In genomic region chr11:2314136-2314524, GRCh38 we compare ENCODE assay signal across 16 cellular contexts. TPM values are rescaled to one million over a fixed set of nuclear protein-coding genes. Genes with fewer than 3 reads are reported as not detected.
DNase-seq lines count a peak whose midpoint lies in the region; ATAC-seq and TF ChIP-seq lines count a peak whose summit lies in the region.
"Had no signal": no experiment of that assay in that cellular context is flagged by ENCODE, and none has a peak within 500 bp of the region (broad histone marks: within the 10 kb centered on the region; RNA-seq: fewer than 3 reads in every experiment).

No MANE protein-coding gene starts in this region.

- POLR2A ChIA-PET in CD8-positive, alpha-beta memory T cell (lab: Charles Lee): interaction anchor here (1.6 kb wide), 1 partner anchor 86 kb away, joined by 10 read pairs; the partner anchor contains the start of gene TSSC4

- TF ChIP-seq CTCF in cardiac muscle cell (IDR thresholded peaks at IDR 0.05; ENCODE audit: low read depth, low read length) (no peak), gastroesophageal sphincter (IDR thresholded peaks at IDR 0.05) (no peak), upper lobe of right lung (IDR thresholded peaks at IDR 0.05) (no peak)

- no peaks in the 10 kb centered on the region for H3K27me3 ChIP-seq in cardiac muscle cell
- H3K27me3 ChIP-seq in gastroesophageal sphincter: no peaks in the 10 kb centered on the region
- H3K27me3 ChIP-seq in upper lobe of right lung: no peaks in the 10 kb centered on the region
- H3K27me3 ChIP-seq in CD8-positive, alpha-beta memory T cell (ENCODE audit: insufficient read depth, low read length, poor library complexity, severe bottlenecking): no peaks in the 10 kb centered on the region
- H3K27me3 ChIP-seq: neural progenitor cell had no signal

- H3K4me1 ChIP-seq in cardiac muscle cell (ENCODE audit: low read depth): peaks cover 15% of the 10 kb centered on the region
- H3K4me1 ChIP-seq in gastroesophageal sphincter: peaks cover 0 to 54% (median 14%) of the 10 kb centered on the region in 3 donors
- peaks cover 15% of the 10 kb centered on the region for H3K4me1 ChIP-seq in upper lobe of right lung
- H3K4me1 ChIP-seq in CD8-positive, alpha-beta memory T cell (ENCODE audit: insufficient read depth, low read length): no peaks in the 10 kb centered on the region
- H3K4me1 ChIP-seq: neural progenitor cell had no signal

- H3K27me3 Mint-ChIP-seq in CD8-positive, alpha-beta memory T cell: no peaks in the 10 kb centered on the region
- no peaks in the 10 kb centered on the region for H3K27me3 Mint-ChIP-seq in T-helper 2 cell treated with Interferon-gamma antibody and Interleukin-4, amounts not matched to agents 5 μg/mL and 100 μg/mL, for 36 hours (ENCODE audit: low read depth)
- H3K27me3 Mint-ChIP-seq: activated CD4-positive, alpha-beta memory T cell treated with anti-CD3 and anti-CD28 coated beads for 36 hours had no signal

- WGBS in gastroesophageal sphincter (ENCODE audit: low coverage in 1 of 2), 2 donors: 60 to 90% methylated on average over 1 to 4 of the region's 7 CpGs

- DNase-seq in cardiac muscle cell (ENCODE audit: low read depth in 1 of 2, low spot score in 1 of 2): no peak
- no peak for DNase-seq in Right ventricle myocardium superior
- peak; percentile 74 for DNase-seq in posterior vena cava (ENCODE audit: low spot score)
- DNase-seq in upper lobe of right lung: peak; percentile 39
- no peak for DNase-seq in CD8-positive, alpha-beta memory T cell
- no peak for DNase-seq in T-helper 2 cell treated with Interferon-gamma antibody and Interleukin-4, amounts not matched to agents 5 μg/mL and 100 μg/mL, for 36 hours (ENCODE audit: low spot score)
- DNase-seq: ACHN; activated CD4-positive, alpha-beta memory T cell treated with anti-CD3 and anti-CD28 coated beads for 36 hours; HCEC 1CT; NCI-H1048 had no signal

- H3K36me3 Mint-ChIP-seq in CD8-positive, alpha-beta memory T cell: peaks cover 0 to 2% (median 0%) of the 10 kb centered on the region in 3 donors
- H3K36me3 Mint-ChIP-seq in T-helper 2 cell treated with Interferon-gamma antibody and Interleukin-4, amounts not matched to agents 5 μg/mL and 100 μg/mL, for 36 hours (ENCODE audit: low read depth): no peaks in the 10 kb centered on the region
- H3K36me3 Mint-ChIP-seq: activated CD4-positive, alpha-beta memory T cell treated with anti-CD3 and anti-CD28 coated beads for 36 hours; neural progenitor cell had no signal

- H3K27ac Mint-ChIP-seq in CD8-positive, alpha-beta memory T cell: no peak overlapping the region
- no peak overlapping the region for H3K27ac Mint-ChIP-seq in T-helper 2 cell treated with Interferon-gamma antibody and Interleukin-4, amounts not matched to agents 5 μg/mL and 100 μg/mL, for 36 hours
- H3K27ac Mint-ChIP-seq: activated CD4-positive, alpha-beta memory T cell treated with anti-CD3 and anti-CD28 coated beads for 36 hours; neural progenitor cell had no signal

- H3K4me1 Mint-ChIP-seq in CD8-positive, alpha-beta memory T cell: peaks cover 4 to 23% (median 6%) of the 10 kb centered on the region in 3 donors
- H3K4me1 Mint-ChIP-seq in T-helper 2 cell treated with Interferon-gamma antibody and Interleukin-4, amounts not matched to agents 5 μg/mL and 100 μg/mL, for 36 hours (ENCODE audit: low read depth): no peaks in the 10 kb centered on the region
- H3K4me1 Mint-ChIP-seq: neural progenitor cell had no signal

- H3K9me3 ChIP-seq in cardiac muscle cell (ENCODE audit: low read depth) (no peaks in the 10 kb centered on the region), gastroesophageal sphincter (peaks cover 0 to 10% (median 0%) of the 10 kb centered on the region in 3 donors), upper lobe of right lung (no peaks in the 10 kb centered on the region)
- H3K9me3 ChIP-seq in CD8-positive, alpha-beta memory T cell (ENCODE audit: low read length): no peaks in the 10 kb centered on the region

- intact Hi-C loops in Right ventricle myocardium superior (cut with DNase I): no loop called here
- intact Hi-C loops in posterior vena cava (cut with DNase I): loop anchor here in 1 of 2 donors (5.0 kb wide), 1 partner anchor 68 kb away; no protein-coding TSS in a partner anchor
- intact Hi-C loops in upper lobe of right lung (cut with DNase I): no loop called here

- TF ChIP-seq POLR2A in gastroesophageal sphincter (IDR thresholded peaks at IDR 0.05): no peak

- H3K9me3 Mint-ChIP-seq in CD8-positive, alpha-beta memory T cell: no peaks in the 10 kb centered on the region
- H3K9me3 Mint-ChIP-seq in T-helper 2 cell treated with Interferon-gamma antibody and Interleukin-4, amounts not matched to agents 5 μg/mL and 100 μg/mL, for 36 hours: no peaks in the 10 kb centered on the region
- H3K9me3 Mint-ChIP-seq: activated CD4-positive, alpha-beta memory T cell treated with anti-CD3 and anti-CD28 coated beads for 36 hours; neural progenitor cell had no signal

- no peak for TF ChIP-seq EP300 in gastroesophageal sphincter (IDR thresholded peaks at IDR 0.05)

- no peak overlapping the region for H3K4me3 ChIP-seq in cardiac muscle cell
- H3K4me3 ChIP-seq in gastroesophageal sphincter: no peak overlapping the region
- no peak overlapping the region for H3K4me3 ChIP-seq in upper lobe of right lung
- no peak overlapping the region for H3K4me3 ChIP-seq in CD8-positive, alpha-beta memory T cell (ENCODE audit: low read length)
- H3K4me3 ChIP-seq: neural progenitor cell, smooth muscle cell had no signal

- H3K27ac ChIP-seq in cardiac muscle cell (peak overlapping the region; percentile 76), gastroesophageal sphincter (peak overlapping the region; percentile 45 to 88 (median 86)), upper lobe of right lung (peak overlapping the region; percentile 73)
- no peak overlapping the region for H3K27ac ChIP-seq in CD8-positive, alpha-beta memory T cell (ENCODE audit: low read depth, low read length)
- H3K27ac ChIP-seq: neural progenitor cell had no signal

- CTCF ChIA-PET in CD8-positive, alpha-beta memory T cell (lab: Charles Lee): interaction anchor here (1.5 kb wide), 1 partner anchor 107 kb away, joined by 5 read pairs; no protein-coding TSS in a partner anchor

- no peak for ATAC-seq in Right ventricle myocardium superior (ENCODE audit: poor library complexity)
- ATAC-seq in gastroesophageal sphincter: no peak
- ATAC-seq in upper lobe of right lung: no peak
- ATAC-seq in HG02759 (IDR thresholded peaks at IDR 0.05; ENCODE audit: unreplicated experiment): no peak

- no peaks in the 10 kb centered on the region for H3K36me3 ChIP-seq in cardiac muscle cell
- H3K36me3 ChIP-seq in gastroesophageal sphincter: no peaks in the 10 kb centered on the region
- no peaks in the 10 kb centered on the region for H3K36me3 ChIP-seq in upper lobe of right lung
- H3K36me3 ChIP-seq in CD8-positive, alpha-beta memory T cell (ENCODE audit: insufficient read depth, low read length): no peaks in the 10 kb centered on the region
- H3K36me3 ChIP-seq: neural progenitor cell had no signal

- no peak overlapping the region for H3K4me3 Mint-ChIP-seq in CD8-positive, alpha-beta memory T cell
- no peak overlapping the region for H3K4me3 Mint-ChIP-seq in T-helper 2 cell treated with Interferon-gamma antibody and Interleukin-4, amounts not matched to agents 5 μg/mL and 100 μg/mL, for 36 hours
- H3K4me3 Mint-ChIP-seq: activated CD4-positive, alpha-beta memory T cell treated with anti-CD3 and anti-CD28 coated beads for 36 hours; neural progenitor cell had no signal

RNA-seq across cellular contexts. Expression of gene TSPAN32, which starts 12.3 kb away (rescaled TPM):
- total RNA-seq in cardiac muscle cell: 22.0 and 22.4 TPM in 2 replicates
- polyA plus RNA-seq in cardiac muscle cell: 18.5 and 24.8 TPM in 2 replicates
- total RNA-seq in Right ventricle myocardium superior: 13.9 TPM
- total RNA-seq in gastroesophageal sphincter: 1 to 10 TPM in 2 of 4 donors, under 1 TPM in 1, not detected in 1; 0.62 to 3.6 (median 3.6) TPM
- total RNA-seq in posterior vena cava: 1 to 10 TPM in 1 of 2 donors, under 1 TPM in 1; 0.76 to 3.6 TPM
- 12.2 TPM for total RNA-seq in upper lobe of right lung
- 1 to 10 TPM; 6.6 to 7.4 TPM for total RNA-seq in CD8-positive, alpha-beta memory T cell
- 68.5 TPM for polyA plus RNA-seq in CD8-positive, alpha-beta memory T cell
- total RNA-seq: dermis microvascular lymphatic vessel endothelial cell, smooth muscle cell had no signal
- polyA plus RNA-seq: fibroblast of lung, smooth muscle cell had no signal

RNA-seq across cellular contexts. Expression of gene C11orf21, which starts 12.4 kb away (rescaled TPM):
- 1.3 and 1.8 TPM in 2 replicates for total RNA-seq in cardiac muscle cell
- polyA plus RNA-seq in cardiac muscle cell: 1.5 and 1.8 TPM in 2 replicates
- total RNA-seq in Right ventricle myocardium superior: 43.6 TPM
- under 1 TPM; 0.15 to 0.78 (median 0.42) TPM for total RNA-seq in gastroesophageal sphincter
- total RNA-seq in posterior vena cava: 1 to 10 TPM; 1.3 to 1.8 TPM
- 6.5 TPM for total RNA-seq in upper lobe of right lung
- total RNA-seq in CD8-positive, alpha-beta memory T cell: 1 to 10 TPM; 8.8 to 9.4 TPM
- polyA plus RNA-seq in CD8-positive, alpha-beta memory T cell: 30.1 TPM
- total RNA-seq: dermis microvascular lymphatic vessel endothelial cell, smooth muscle cell had no signal
- polyA plus RNA-seq: fibroblast of lung, smooth muscle cell had no signal

RNA-seq across cellular contexts. Expression of gene ASCL2, which starts 43.7 kb away (rescaled TPM):
- total RNA-seq in cardiac muscle cell (0.39 TPM in 1 of 2 replicates, not detected in the other), Right ventricle myocardium superior (0.11 TPM), gastroesophageal sphincter (under 1 TPM in 1 of 4 donors, not detected in 3; 0.27 TPM), posterior vena cava (under 1 TPM; 0.43 to 0.69 TPM), upper lobe of right lung (2.2 TPM)
- polyA plus RNA-seq in cardiac muscle cell: 0.21 TPM in 1 of 2 replicates, not detected in the other
- under 1 TPM; 0.22 to 0.55 TPM for total RNA-seq in CD8-positive, alpha-beta memory T cell
- polyA plus RNA-seq in CD8-positive, alpha-beta memory T cell: 8.9 TPM
- total RNA-seq: dermis microvascular lymphatic vessel endothelial cell, fibroblast of lung, smooth muscle cell had no signal
- polyA plus RNA-seq: fibroblast of lung had no signal

Comparison
In these comparisons a context has a peak if more than half of its experiments do, and no peak if none do; other contexts are left out.
1. DNase-seq: peak in posterior vena cava (single experiment) and upper lobe of right lung (single experiment); none in cardiac muscle cell (0 of 2), Right ventricle myocardium superior (single experiment), CD8-positive, alpha-beta memory T cell (0 of 5) and T-helper 2 cell treated with Interferon-gamma antibody and Interleukin-4, amounts not matched to agents 5 μg/mL and 100 μg/mL, for 36 hours (single experiment).